In the genomic region with DNA sequence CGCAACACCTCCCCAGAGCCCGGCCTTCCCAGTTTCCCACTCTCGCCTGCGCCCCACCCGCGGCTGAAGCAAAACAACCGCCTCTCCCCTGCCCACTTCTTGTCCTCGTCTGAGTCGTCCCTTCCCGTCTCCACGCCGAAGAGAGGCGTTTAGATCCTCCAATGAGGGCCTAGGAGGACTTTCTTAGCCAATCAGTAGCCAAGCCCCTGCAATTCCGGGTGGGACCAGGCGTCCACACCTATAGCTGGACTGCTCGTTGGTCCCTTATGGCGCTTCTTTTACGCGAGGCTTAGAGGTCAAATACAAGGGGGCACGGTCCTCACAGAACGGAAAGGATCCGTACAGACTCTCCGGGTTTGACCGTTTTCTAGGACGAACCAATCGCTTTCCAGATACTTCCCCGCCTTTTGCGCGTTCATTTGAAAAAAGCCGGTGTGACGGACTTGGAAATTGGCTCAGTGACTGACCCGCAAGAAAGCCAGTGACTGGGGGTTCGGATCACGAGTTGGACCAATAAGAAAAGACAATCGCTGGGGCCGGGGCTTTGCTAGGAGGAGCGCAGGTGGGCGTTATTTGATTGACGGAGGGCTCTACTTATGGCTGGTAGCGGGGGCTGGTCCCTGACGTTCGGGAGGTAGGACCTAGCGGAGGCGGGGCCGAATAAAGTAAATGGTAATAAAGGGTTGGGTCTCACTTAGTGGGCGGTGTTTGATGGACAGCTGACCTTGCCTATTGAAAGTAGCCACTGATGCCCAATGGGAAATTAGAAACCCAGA, we compare ENCODE assay signal across 8 cellular contexts. TPM values are rescaled to one million over a fixed set of nuclear protein-coding genes. Genes with fewer than 3 reads are reported as not detected.
DNase-seq lines count a peak whose midpoint lies in the region; ATAC-seq, FAIRE-seq and TF ChIP-seq lines count a peak whose summit lies in the region.

No MANE protein-coding gene starts in this region.

- peak overlapping the region; percentile 88 to 95 for H3K9ac ChIP-seq in kidney (ENCODE audit: low read length in 2 of 2)

- H3K4me3 ChIP-seq in choroid plexus epithelial cell (ENCODE audit: low read depth, low read length): peak overlapping the region; percentile 76
- H3K4me3 ChIP-seq in kidney (ENCODE audit: low read length in 2 of 2): peak overlapping the region; percentile 78 to 87

- CTCF ChIA-PET in activated CD4-positive, alpha-beta T cell treated with anti-CD3 and anti-CD28 coated beads for 36 hours (lab: Charles Lee): no interaction called here

- peaks cover 29% of the 10 kb centered on the region for H3K4me1 Mint-ChIP-seq in activated CD4-positive, alpha-beta T cell treated with anti-CD3 and anti-CD28 coated beads for 36 hours

- H3K27ac ChIP-seq in kidney (ENCODE audit: low read depth in 2 of 2, low read length in 2 of 2): peak overlapping the region; percentile 98 to 99

- peak; percentile 81 for ATAC-seq in HG03439 (IDR thresholded peaks at IDR 0.05; ENCODE audit: unreplicated experiment)
- ATAC-seq in activated CD4-positive, alpha-beta T cell treated with anti-CD3 and anti-CD28 coated beads for 36 hours: peak; percentile 81

- FAIRE-seq in kidney (lab: Jason Lieb, UNC): peak; percentile 98

- peak overlapping the region; percentile 94 for H3K4me3 Mint-ChIP-seq in activated CD4-positive, alpha-beta T cell treated with anti-CD3 and anti-CD28 coated beads for 36 hours

- TF ChIP-seq CTCF in choroid plexus epithelial cell (conservative IDR thresholded peaks at IDR 0.05; ENCODE audit: low read depth, low read length) (no peak), kidney (IDR thresholded peaks at IDR 0.05; ENCODE audit: borderline replicate concordance, extremely low read depth, insufficient read depth) (no peak)

- no peaks in the 10 kb centered on the region for H3K9me3 ChIP-seq in kidney (ENCODE audit: control insufficient read depth in 1 of 2, low read length in 2 of 2)

- peak overlapping the region; percentile 94 for H3K27ac Mint-ChIP-seq in activated CD4-positive, alpha-beta T cell treated with anti-CD3 and anti-CD28 coated beads for 36 hours

- H3K27me3 Mint-ChIP-seq in activated CD4-positive, alpha-beta T cell treated with anti-CD3 and anti-CD28 coated beads for 36 hours: no peaks in the 10 kb centered on the region

- intact Hi-C loops in activated CD4-positive, alpha-beta T cell treated with anti-CD3 and anti-CD28 coated beads for 36 hours (cut with DNase I, micrococcal nuclease): loop anchor here (1.0 to 5.0 kb wide), 12 partner anchors 46 to 1443 kb away; partner anchors contain the start of genes CAMKMT (in 2 of the 2), PREPL (in 2 of the 2), DYNC2LI1 (in 1 of the 2) and SRBD1 (in 1 of the 2)
- intact Hi-C loops in kidney (cut with DNase I): no loop called here

- H3K36me3 ChIP-seq in kidney (ENCODE audit: control insufficient read depth in 1 of 2, insufficient read depth in 2 of 2, low read length in 2 of 2): no peaks in the 10 kb centered on the region

- H3K36me3 Mint-ChIP-seq in activated CD4-positive, alpha-beta T cell treated with anti-CD3 and anti-CD28 coated beads for 36 hours (ENCODE audit: low read depth): peaks cover 12% of the 10 kb centered on the region

- H3K9me3 Mint-ChIP-seq in activated CD4-positive, alpha-beta T cell treated with anti-CD3 and anti-CD28 coated beads for 36 hours (ENCODE audit: low read depth): peaks cover 7% of the 10 kb centered on the region

- DNase-seq in Ammon's horn (ENCODE audit: low spot score) (peak; percentile 100), GM19238 (ENCODE audit: insufficient read length, low spot score) (peak; percentile 93), NCI-H510A (lab: John Stamatoyannopoulos, UW) (peak; percentile 99), choroid plexus epithelial cell (ENCODE audit: low read depth) (peak; percentile 100), kidney (peak; percentile 99)
- peak; percentile 98 for DNase-seq in activated CD4-positive, alpha-beta T cell treated with anti-CD3 and anti-CD28 coated beads for 36 hours
- DNase-seq in stimulated activated CD4-positive, alpha-beta T cell treated with anti-CD3 and anti-CD28 coated beads, Interleukin-15, amount 100 ng/mL, for 1 hour (ENCODE audit: low read depth in 1 of 2, low spot score in 1 of 2): peak; percentile 81 to 92

- H3K4me1 ChIP-seq in kidney (ENCODE audit: control insufficient read depth in 1 of 2, insufficient read depth in 1 of 2, low read depth in 1 of 2, low read length in 2 of 2): peaks cover 0 to 10% of the 10 kb centered on the region in 2 donors

- POLR2A ChIA-PET in activated CD4-positive, alpha-beta T cell treated with anti-CD3 and anti-CD28 coated beads for 36 hours (lab: Charles Lee): interaction anchor here (0.5 to 1.7 kb wide), 9 partner anchors 13 to 1482 kb away, joined by 3 to 8 read pairs (median 4); partner anchors contain the start of genes CAMKMT and PREPL

RNA-seq across cellular contexts. Expression of gene PPM1B, which starts 0.6 kb away (rescaled TPM):
- 10 to 100 TPM; 34.8 to 42.0 TPM for total RNA-seq in activated CD4-positive, alpha-beta T cell treated with anti-CD3 and anti-CD28 coated beads for 36 hours
- total RNA-seq in kidney: 45.9 TPM
- polyA plus RNA-seq in kidney (ENCODE audit: insufficient read depth, low read depth, low replicate concordance): 19.8 TPM

Comparison
In these comparisons a context has a peak if more than half of its experiments do, and no peak if none do; other contexts are left out.
1. Peak in every context shown above with its lines: DNase-seq, ATAC-seq, H3K4me3 ChIP-seq and H3K27ac ChIP-seq.